In genomic region chr17:17151541-17151940, GRCh38 we compare ENCODE assay signal across 9 cellular contexts. TPM values are rescaled to one million over a fixed set of nuclear protein-coding genes. Genes with fewer than 3 reads are reported as not detected.
DNase-seq lines count a peak whose midpoint lies in the region; ATAC-seq and TF ChIP-seq lines count a peak whose summit lies in the region.
"Had no signal": no experiment of that assay in that cellular context is flagged by ENCODE, and none has a peak within 500 bp of the region (broad histone marks: within the 10 kb centered on the region; RNA-seq: fewer than 3 reads in every experiment).

No MANE protein-coding gene starts in this region.

- TF ChIP-seq CTCF in omental fat pad (IDR thresholded peaks at IDR 0.05) (no peak), endothelial cell (IDR thresholded peaks at IDR 0.05; ENCODE audit: unreplicated experiment) (no peak)

- H3K36me3 Mint-ChIP-seq in endothelial cell (ENCODE audit: low read depth, unreplicated experiment), result peaks cover 56% of the 10 kb centered on the region

- H3K4me1 Mint-ChIP-seq in endothelial cell (ENCODE audit: unreplicated experiment), result peaks cover 14% of the 10 kb centered on the region

- H3K27me3 Mint-ChIP-seq in endothelial cell (ENCODE audit: unreplicated experiment), result peaks cover 15% of the 10 kb centered on the region

- ATAC-seq in omental fat pad (ENCODE audit: low FRiP score), result peak; percentile 3

- no peak for TF ChIP-seq RAD21 in Ishikawa (IDR thresholded peaks at IDR 0.05; ENCODE audit: low read depth)

- H3K27ac Mint-ChIP-seq in endothelial cell (ENCODE audit: unreplicated experiment), result no peak overlapping the region

- DNase-seq in AG08395 (ENCODE audit: low spot score), result peak; percentile 32
- DNase-seq in caudate nucleus (lab: John Stamatoyannopoulos, UW), result no peak
- DNase-seq in omental fat pad (ENCODE audit: low spot score), result no peak
- no peak for DNase-seq in G401 (ENCODE audit: low spot score)
- DNase-seq in endothelial cell (ENCODE audit: low spot score), result no peak
- no peak for DNase-seq in DMS 273 treated with DMSO at 0.1 percent for 48 hours (lab: John Stamatoyannopoulos, UW)
- no peak for DNase-seq in nucleus accumbens (lab: John Stamatoyannopoulos, UW)
- DNase-seq: DND-41 had no signal

- in situ Hi-C loops in G401 (cut with HindIII; ENCODE audit: low sequenced_read_pairs), result no loop called here

- TF ChIP-seq EP300 in Ishikawa (IDR thresholded peaks at IDR 0.05; ENCODE audit: borderline replicate concordance), result no peak

- H3K27ac ChIP-seq in caudate nucleus (ENCODE audit: low read depth, low read length), result peak overlapping the region; percentile 74

- no peaks in the 10 kb centered on the region for H3K9me3 Mint-ChIP-seq in endothelial cell (ENCODE audit: unreplicated experiment)

- H3K4me3 Mint-ChIP-seq in endothelial cell (ENCODE audit: unreplicated experiment), result no peak overlapping the region

TF ChIP-seq in Ishikawa, 13 proteins besides CTCF, POLR2A, EP300 and RAD21:
- TF ChIP-seq CREB1 (IDR thresholded peaks at IDR 0.05; ENCODE audit: low read depth), result no peak
- TF ChIP-seq MAX (IDR thresholded peaks at IDR 0.05), result 0 out of 2 replicates have a peak, but pooled peaks have one; percentile 17

RNA-seq across cellular contexts. Expression of gene PLD6, which starts 54.6 kb away (rescaled TPM):
- total RNA-seq in omental fat pad, result 10 to 100 TPM in 1 of 4 donors, 1 to 10 TPM in 3; 1.9 to 14.1 (median 6.5) TPM
- total RNA-seq in G401 (2014; rRNA removed; shearing (Covaris generic)), result 12.4 and 16.2 TPM in 2 replicates
- total RNA-seq in endothelial cell (ENCODE audit: unreplicated experiment), result 0.21 TPM
